ENCODE assay signal across 23 cellular contexts in genomic region chr7:4024133-4024532, GRCh38.
"Had no signal": no experiment of that assay in that cellular context is flagged by ENCODE, and none has a peak within 500 bp of the region (broad histone marks: within the 10 kb centered on the region; RNA-seq: fewer than 3 reads in every experiment).

No MANE protein-coding gene starts in this region.

- H3K36me3 ChIP-seq: colonic mucosa, esophagus squamous epithelium, gastrocnemius medialis, heart right ventricle, left lung, lower lobe of right lung had no signal

- H3K27ac Mint-ChIP-seq: dendritic cell treated with granulocyte-macrophage colony-stimulating factor and Interleukin-4, amounts not matched to agents 40 ng/mL and 50 ng/mL, for 4 days; effector memory CD8-positive, alpha-beta T cell; endodermal cell had no signal

- H3K4me1 Mint-ChIP-seq: endodermal cell had no signal

- H3K9me3 ChIP-seq: colonic mucosa, lower lobe of right lung had no signal

- H3K27me3 ChIP-seq: colonic mucosa, gastrocnemius medialis, heart right ventricle, left lung had no signal

- ATAC-seq: effector memory CD8-positive, alpha-beta T cell; esophagus mucosa; gastrocnemius medialis; heart right ventricle; left cardiac atrium; left lung; left ventricle myocardium superior; lower lobe of right lung had no signal

- H3K4me1 ChIP-seq: colonic mucosa, esophagus squamous epithelium, gastrocnemius medialis, heart right ventricle, left lung, lower lobe of right lung had no signal

- H3K27me3 Mint-ChIP-seq: dendritic cell treated with granulocyte-macrophage colony-stimulating factor and Interleukin-4, amounts not matched to agents 40 ng/mL and 50 ng/mL, for 4 days had no signal

- H3K27ac ChIP-seq: colonic mucosa, epithelial cell of prostate, esophagus squamous epithelium, gastrocnemius medialis, heart right ventricle, left lung, lower lobe of right lung had no signal

- H3K4me3 ChIP-seq: colonic mucosa, esophagus squamous epithelium, gastrocnemius medialis, heart right ventricle, left lung, lower lobe of right lung had no signal

- H3K4me3 Mint-ChIP-seq: dendritic cell treated with granulocyte-macrophage colony-stimulating factor and Interleukin-4, amounts not matched to agents 40 ng/mL and 50 ng/mL, for 4 days; effector memory CD8-positive, alpha-beta T cell; endodermal cell had no signal

- DNase-seq: colonic mucosa; cortex of kidney; effector CD8-positive, alpha-beta T cell; effector memory CD8-positive, alpha-beta T cell; erythroblast; esophagus squamous epithelium; foreskin fibroblast; foreskin melanocyte; gastrocnemius medialis; glutamatergic neuron; head of caudate nucleus; heart right ventricle; hippocampal formation; left cardiac atrium; left lung; left ventricle myocardium superior; lower lobe of right lung; mesenchymal stem cell; midbrain had no signal
